8 cellular contexts compared by ENCODE assay signal in the genomic region with DNA sequence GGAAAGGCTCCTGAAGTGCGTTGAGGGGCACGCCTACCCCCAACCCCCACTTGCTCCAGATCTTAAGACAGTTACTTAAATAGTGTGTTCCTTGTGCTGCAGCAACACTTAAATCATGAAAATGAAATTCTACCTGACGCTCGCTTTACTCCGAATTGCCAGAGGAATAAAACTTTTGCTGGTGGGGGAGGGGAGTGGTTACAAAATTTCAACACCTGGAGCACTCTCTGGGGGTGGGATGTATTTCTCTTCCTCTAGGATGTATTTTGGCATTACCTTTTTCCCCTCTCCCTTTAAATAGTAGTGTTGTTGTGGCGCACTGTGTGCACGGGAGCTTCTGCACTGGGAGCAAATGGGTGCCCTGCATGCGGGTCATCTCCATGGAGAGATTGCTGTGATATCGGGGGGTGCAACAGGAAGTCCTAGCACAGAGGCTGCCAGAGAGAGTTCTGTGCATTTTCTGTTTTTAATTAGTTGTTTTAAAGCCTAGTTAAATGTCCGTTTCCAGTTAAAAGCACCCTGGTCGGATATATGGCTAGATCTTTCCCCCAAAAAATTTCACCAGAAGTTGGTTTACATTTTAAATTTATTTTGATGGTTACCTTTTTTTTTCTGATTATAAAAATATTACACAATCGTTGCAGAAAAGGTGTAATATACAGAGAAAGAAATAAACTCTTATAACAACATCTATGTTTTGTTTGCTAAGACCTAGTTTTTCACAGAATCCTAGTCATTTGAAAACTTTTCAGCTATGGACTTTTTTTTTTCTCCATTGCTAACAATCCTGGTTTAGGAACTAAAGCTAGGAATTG.
DNase-seq lines count a peak whose midpoint lies in the region; ATAC-seq, FAIRE-seq and TF ChIP-seq lines count a peak whose summit lies in the region.

No MANE protein-coding gene starts in this region.

- H3K9me3 Mint-ChIP-seq in stimulated activated naive CD8-positive, alpha-beta T cell treated with anti-CD3 and anti-CD28 coated beads, Interleukin-15, Interleukin-2, amounts not matched to agents 100 ng/mL and 50 ng/mL, for 24 hours, result no peaks in the 10 kb centered on the region
- H3K9me3 Mint-ChIP-seq in activated naive CD8-positive, alpha-beta T cell (ENCODE audit: low read depth), result no peaks in the 10 kb centered on the region

- no peaks in the 10 kb centered on the region for H3K36me3 ChIP-seq in kidney (ENCODE audit: control insufficient read depth in 1 of 2, insufficient read depth in 2 of 2, low read length in 2 of 2)
- H3K36me3 ChIP-seq in tibial nerve, result no peaks in the 10 kb centered on the region

- H3K27ac ChIP-seq in kidney (ENCODE audit: low read depth in 2 of 2, low read length in 2 of 2) (peak overlapping the region; percentile 63 to 79), tibial nerve (peak overlapping the region; percentile 20 to 85 (median 48))

- 12 to 20% methylated on average over 12 of the region's 12 CpGs for whole genome bisulfite sequencing in tibial nerve, 2 donors

- no peaks in the 10 kb centered on the region for H3K36me3 Mint-ChIP-seq in stimulated activated naive CD8-positive, alpha-beta T cell treated with anti-CD3 and anti-CD28 coated beads, Interleukin-15, Interleukin-2, amounts not matched to agents 100 ng/mL and 50 ng/mL, for 24 hours (ENCODE audit: low read depth)
- no peaks in the 10 kb centered on the region for H3K36me3 Mint-ChIP-seq in activated naive CD8-positive, alpha-beta T cell

- H3K9me3 ChIP-seq in kidney (ENCODE audit: control insufficient read depth in 1 of 2, low read length in 2 of 2) (no peaks in the 10 kb centered on the region), tibial nerve (no peaks in the 10 kb centered on the region)

- no peak overlapping the region for H3K27ac Mint-ChIP-seq in stimulated activated naive CD8-positive, alpha-beta T cell treated with anti-CD3 and anti-CD28 coated beads, Interleukin-15, Interleukin-2, amounts not matched to agents 100 ng/mL and 50 ng/mL, for 24 hours
- H3K27ac Mint-ChIP-seq in activated naive CD8-positive, alpha-beta T cell, result no peak overlapping the region

- intact Hi-C loops in kidney (cut with DNase I), result no loop called here

- H3K9ac ChIP-seq in kidney (ENCODE audit: low read length in 2 of 2), result peak overlapping the region; percentile 15 to 72

- FAIRE-seq in kidney (lab: Jason Lieb, UNC), result no peak

- no peaks in the 10 kb centered on the region for H3K27me3 ChIP-seq in tibial nerve

- TF ChIP-seq CTCF in kidney (IDR thresholded peaks at IDR 0.05; ENCODE audit: borderline replicate concordance, extremely low read depth, insufficient read depth), result no peak
- TF ChIP-seq CTCF in tibial nerve (IDR thresholded peaks at IDR 0.05), result no peak

- H3K4me1 ChIP-seq in kidney (ENCODE audit: control insufficient read depth in 1 of 2, insufficient read depth in 1 of 2, low read depth in 1 of 2, low read length in 2 of 2), result peaks cover 11 to 24% of the 10 kb centered on the region in 2 donors
- H3K4me1 ChIP-seq in tibial nerve, result peaks cover 0 to 46% (median 7%) of the 10 kb centered on the region in 4 donors

- H3K4me3 ChIP-seq in kidney (ENCODE audit: low read length in 2 of 2), result peak overlapping the region; percentile 56 to 58
- H3K4me3 ChIP-seq in tibial nerve, result peak overlapping the region; percentile 35 to 70 (median 58)

- peaks cover 72% of the 10 kb centered on the region for H3K27me3 Mint-ChIP-seq in stimulated activated naive CD8-positive, alpha-beta T cell treated with anti-CD3 and anti-CD28 coated beads, Interleukin-15, Interleukin-2, amounts not matched to agents 100 ng/mL and 50 ng/mL, for 24 hours
- peaks cover 55% of the 10 kb centered on the region for H3K27me3 Mint-ChIP-seq in activated naive CD8-positive, alpha-beta T cell

- no peak for TF ChIP-seq EP300 in tibial nerve (IDR thresholded peaks at IDR 0.05)

- no peak for DNase-seq in stimulated activated naive CD8-positive, alpha-beta T cell treated with anti-CD3 and anti-CD28 coated beads, Interleukin-15, Interleukin-2, amounts not matched to agents 100 U/mL and 50 U/mL, for 24 hours
- DNase-seq in kidney, result no peak
- DNase-seq in tibial nerve (ENCODE audit: low spot score in 2 of 2), result no peak
- DNase-seq in NCI-H2227 treated with DMSO at 0.1 percent for 48 hours (lab: John Stamatoyannopoulos, UW), result no peak
- no peak for DNase-seq in mucosa of gallbladder (ENCODE audit: low spot score)

- no peak for TF ChIP-seq POLR2A in tibial nerve (IDR thresholded peaks at IDR 0.05)

- no peak for ATAC-seq in stimulated activated naive CD8-positive, alpha-beta T cell treated with anti-CD3 and anti-CD28 coated beads, Interleukin-15, Interleukin-2, amounts not matched to agents 100 U/mL and 50 U/mL, for 24 hours
- no peak for ATAC-seq in GM21576 (IDR thresholded peaks at IDR 0.05; ENCODE audit: unreplicated experiment)

- H3K4me1 Mint-ChIP-seq in stimulated activated naive CD8-positive, alpha-beta T cell treated with anti-CD3 and anti-CD28 coated beads, Interleukin-15, Interleukin-2, amounts not matched to agents 100 ng/mL and 50 ng/mL, for 24 hours (ENCODE audit: low read depth), result peaks cover 22% of the 10 kb centered on the region
- peaks cover 18% of the 10 kb centered on the region for H3K4me1 Mint-ChIP-seq in activated naive CD8-positive, alpha-beta T cell (ENCODE audit: low read depth)

- peak overlapping the region; percentile 79 for H3K4me3 Mint-ChIP-seq in stimulated activated naive CD8-positive, alpha-beta T cell treated with anti-CD3 and anti-CD28 coated beads, Interleukin-15, Interleukin-2, amounts not matched to agents 100 ng/mL and 50 ng/mL, for 24 hours
- H3K4me3 Mint-ChIP-seq in activated naive CD8-positive, alpha-beta T cell, result peak overlapping the region; percentile 68
